Comparison of ENCODE assay signal across 19 cellular contexts in the genomic region with DNA sequence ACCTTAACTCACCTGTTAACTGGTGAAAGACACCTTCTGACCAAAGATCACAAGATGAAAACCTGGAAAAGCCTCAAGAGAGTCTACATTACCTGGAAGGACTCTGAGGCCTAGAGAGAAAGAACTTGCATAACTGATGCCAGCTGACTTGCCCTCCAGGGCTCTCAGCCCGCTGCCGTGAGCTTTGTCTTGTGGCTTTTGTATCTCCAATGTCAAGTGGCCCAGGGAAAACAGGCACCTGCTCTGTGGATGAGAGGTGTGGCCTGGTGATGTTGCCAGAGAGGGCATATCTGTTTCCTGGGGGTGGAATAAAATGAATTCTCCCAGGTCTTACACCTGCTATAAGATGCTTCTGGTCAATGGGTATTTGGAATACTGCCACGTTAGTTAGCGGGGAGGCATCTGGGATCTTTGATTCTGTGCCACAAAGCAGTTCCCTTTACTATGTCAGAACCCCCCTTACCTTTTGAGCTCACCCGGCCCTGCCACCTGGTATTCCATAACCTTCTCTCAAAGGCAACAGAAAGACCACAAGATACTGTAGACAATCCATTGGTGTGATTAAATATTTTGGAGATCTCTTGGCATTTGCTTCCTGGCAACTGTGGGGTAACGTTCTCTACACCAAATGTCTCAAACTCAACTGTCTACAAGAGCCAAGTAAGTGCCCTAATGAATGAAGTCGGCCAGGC. TPM values are rescaled to one million over a fixed set of nuclear protein-coding genes. Genes with fewer than 3 reads are reported as not detected.
A peak's percentile ranks its signal among the peaks of the same experiment; 100 is the strongest.
DNase-seq lines count a peak whose midpoint lies in the region; ATAC-seq and TF ChIP-seq lines count a peak whose summit lies in the region.
"Had no signal": no experiment of that assay in that cellular context is flagged by ENCODE, and none has a peak within 500 bp of the region (broad histone marks: within the 10 kb centered on the region; RNA-seq: fewer than 3 reads in every experiment).

No MANE protein-coding gene starts in this region.

- intact Hi-C loops in gastrocnemius medialis (cut with DNase I; ENCODE audit: low total_unique reads) = no loop called here
- intact Hi-C loops in uterus (cut with DNase I; ENCODE audit: low total_unique reads) = no loop called here

- H3K4me1 ChIP-seq in gastrocnemius medialis = no peaks in the 10 kb centered on the region
- H3K4me1 ChIP-seq in uterus = no peaks in the 10 kb centered on the region
- H3K4me1 ChIP-seq: neural progenitor cell, Peyer's patch, tibial artery had no signal

- no peak overlapping the region for H3K4me3 ChIP-seq in gastrocnemius medialis
- H3K4me3 ChIP-seq in uterus = no peak overlapping the region
- H3K4me3 ChIP-seq: coronary artery, mucosa of descending colon, neural progenitor cell, Peyer's patch, tibial artery had no signal

- no peaks in the 10 kb centered on the region for H3K36me3 ChIP-seq in gastrocnemius medialis
- no peaks in the 10 kb centered on the region for H3K36me3 ChIP-seq in uterus
- H3K36me3 ChIP-seq: neural progenitor cell, Peyer's patch, tibial artery, WERI-Rb-1 had no signal

- in situ Hi-C loops in gastrocnemius medialis (cut with MboI; ENCODE audit: low sequenced_read_pairs in 4 of 4) = no loop called here

- H3K27me3 ChIP-seq in gastrocnemius medialis = no peaks in the 10 kb centered on the region
- H3K27me3 ChIP-seq in uterus = no peaks in the 10 kb centered on the region
- H3K27me3 ChIP-seq: neural progenitor cell, Peyer's patch had no signal

- H3K27ac ChIP-seq in gastrocnemius medialis (no peak overlapping the region), uterus (no peak overlapping the region)
- H3K27ac ChIP-seq: coronary artery, neural progenitor cell, Peyer's patch, tibial artery, WERI-Rb-1 had no signal

- TF ChIP-seq POLR2A in gastrocnemius medialis (IDR thresholded peaks at IDR 0.05) (no peak), uterus (IDR thresholded peaks at IDR 0.05) (no peak)

- no peaks in the 10 kb centered on the region for H3K9me3 ChIP-seq in gastrocnemius medialis
- no peaks in the 10 kb centered on the region for H3K9me3 ChIP-seq in uterus
- H3K9me3 ChIP-seq: mucosa of descending colon, Peyer's patch, tibial artery had no signal

- no peak for TF ChIP-seq CTCF in gastrocnemius medialis (IDR thresholded peaks at IDR 0.05 in 4 of 5, conservative IDR thresholded peaks at IDR 0.05 in 1 of 5)
- no peak for TF ChIP-seq CTCF in uterus (IDR thresholded peaks at IDR 0.05)

- DNase-seq in DMS79 treated with DMSO at 0.1 percent for 48 hours (lab: John Stamatoyannopoulos, UW) = peak; percentile 87
- peak; percentile 83 for DNase-seq in NCI-H187 treated with DMSO at 0.1 percent for 48 hours (lab: John Stamatoyannopoulos, UW)
- peak; percentile 72 for DNase-seq in NCI-H510A treated with DMSO at 0.1 percent for 48 hours (lab: John Stamatoyannopoulos, UW)
- peak; percentile 47 for DNase-seq in myocyte (ENCODE audit: low read depth)
- no peak for DNase-seq in gastrocnemius medialis
- DNase-seq in uterus = no peak
- DNase-seq: activated effector memory CD4-positive, alpha-beta T cell treated with Interleukin-2 at 50 U/mL for 16 hours; CD4-positive, alpha-beta memory T cell; Karpas-422; mucosa of descending colon; Peyer's patch; small intestine; stimulated activated naive CD4-positive, alpha-beta T cell treated with Interleukin-2 at 50 U/mL for 16 hours; tibial artery; WERI-Rb-1 had no signal

- no peak for ATAC-seq in GM18520 (IDR thresholded peaks at IDR 0.05; ENCODE audit: unreplicated experiment)
- no peak for ATAC-seq in gastrocnemius medialis
- ATAC-seq: HCT116, mucosa of descending colon had no signal

RNA-seq across cellular contexts. Expression of gene N4BP3, which starts 54.9 kb away (rescaled TPM):
- 4.8 and 12.5 TPM in 2 replicates for total RNA-seq in myocyte
- 1.1 TPM for polyA plus RNA-seq in myocyte (2012)
- total RNA-seq in gastrocnemius medialis = 1 to 10 TPM; 1.6 to 3.2 (median 2.1) TPM
- 1 to 10 TPM in 3 of 4 donors, under 1 TPM in 1; 0.59 to 9.6 (median 1.6) TPM for total RNA-seq in uterus

Comparison
In these comparisons a context has a peak if more than half of its experiments do, and no peak if none do; other contexts are left out.
1. DNase-seq: peak in DMS79 treated with DMSO at 0.1 percent for 48 hours (single experiment), NCI-H187 treated with DMSO at 0.1 percent for 48 hours (single experiment), NCI-H510A treated with DMSO at 0.1 percent for 48 hours (single experiment) and myocyte (single experiment); none in gastrocnemius medialis (0 of 2) and uterus (0 of 2).